In the genomic region with DNA sequence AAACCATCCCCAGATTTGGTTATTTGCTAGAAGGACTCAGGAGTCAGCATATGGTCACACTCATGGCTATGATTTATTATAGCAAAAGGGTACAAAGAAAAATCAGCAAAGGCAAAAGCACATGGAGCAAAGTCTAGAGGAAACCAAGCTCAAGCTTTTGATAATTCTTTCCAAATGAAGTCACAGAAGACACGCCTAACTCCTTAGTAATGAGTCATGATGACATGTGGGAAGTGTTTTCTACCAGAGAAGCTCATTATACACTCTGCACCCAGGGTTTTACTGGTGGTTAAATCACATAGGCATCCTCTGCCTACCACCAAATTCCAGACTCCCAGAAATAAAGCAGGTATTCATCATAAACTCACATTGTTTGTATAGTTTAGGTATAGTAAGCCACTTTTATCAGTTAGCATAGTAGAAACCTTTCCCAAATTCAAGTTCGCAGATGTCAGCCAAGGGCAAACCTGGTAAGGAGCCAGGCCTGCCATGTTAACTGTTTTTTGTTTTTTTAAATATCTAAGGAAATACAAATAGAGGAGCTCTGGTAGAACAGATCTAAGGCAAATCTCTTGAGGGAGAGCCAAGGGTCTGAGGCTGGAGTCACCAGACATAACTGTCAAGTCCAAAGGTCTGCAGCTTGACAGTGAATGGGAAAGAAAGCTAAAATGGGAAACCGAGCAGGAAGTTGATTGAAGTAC, we compare ENCODE assay signal across 8 cellular contexts. TPM values are rescaled to one million over a fixed set of nuclear protein-coding genes. Genes with fewer than 3 reads are reported as not detected.
DNase-seq lines count a peak whose midpoint lies in the region; ATAC-seq, FAIRE-seq and TF ChIP-seq lines count a peak whose summit lies in the region.

No MANE protein-coding gene starts in this region.

- intact Hi-C loops in HepG2 (cut with micrococcal nuclease; ENCODE audit: unreplicated experiment) = no loop called here

- no peak overlapping the region for H3K4me3 Mint-ChIP-seq in stimulated activated naive CD8-positive, alpha-beta T cell treated with anti-CD3 and anti-CD28 coated beads, Interleukin-15, amount 100 ng/mL, for 72 hours

- H3K9me3 Mint-ChIP-seq in stimulated activated naive CD8-positive, alpha-beta T cell treated with anti-CD3 and anti-CD28 coated beads, Interleukin-15, amount 100 ng/mL, for 72 hours = no peaks in the 10 kb centered on the region

- H3K4me2 ChIP-seq in HepG2 (ENCODE audit: low read depth, low read length) = peak overlapping the region; percentile 74
- no peak overlapping the region for H3K4me2 ChIP-seq in Karpas-422 (ENCODE audit: low read depth, low read length, poor library complexity, severe bottlenecking)

- TF ChIP-seq EP300 in HepG2 (IDR thresholded peaks at IDR 0.05; ENCODE audit: low read depth in 2 of 2, low read length in 2 of 2) (peak in 1 of 2 experiments; percentile 55; a peak in 1 of 4 replicates), HepG2 (CRISPR knock-in tag; IDR thresholded peaks at IDR 0.05; ENCODE audit: borderline replicate concordance) (no peak)

- no peaks in the 10 kb centered on the region for H3K27me3 Mint-ChIP-seq in stimulated activated naive CD8-positive, alpha-beta T cell treated with anti-CD3 and anti-CD28 coated beads, Interleukin-15, amount 100 ng/mL, for 72 hours

- POLR2A ChIA-PET in HepG2 (lab: Yijun Ruan, JAX) = interaction anchor here (0.5 to 2.8 kb wide), 8 partner anchors 9 to 67 kb away, joined by 3 to 29 read pairs (median 6); a partner anchor contains a TSS

- WGBS in HepG2 (ENCODE audit: low lambda C conversion rate) = 43% methylated on average over 3 of the region's 3 CpGs

- H3K27me3 ChIP-seq in bronchial epithelial cell (ENCODE audit: control insufficient read depth, insufficient read depth, low read length) (no peaks in the 10 kb centered on the region), HepG2 (ENCODE audit: control insufficient read depth in 1 of 2, insufficient read depth in 2 of 2, low read length in 2 of 2) (no peaks in the 10 kb centered on the region), Karpas-422 (ENCODE audit: low read length) (no peaks in the 10 kb centered on the region)

- in situ Hi-C loops in HepG2 (cut with HindIII; ENCODE audit: extremely low pct_ligation_motif_present, low pct_unique_long_range_greater_than_20kb) = no loop called here

- H3K4me1 ChIP-seq in HepG2 (ENCODE audit: insufficient read depth, low read length) = peaks cover 41% of the 10 kb centered on the region
- peaks cover 16% of the 10 kb centered on the region for H3K4me1 ChIP-seq in Karpas-422 (ENCODE audit: low read length)

- H3K27ac ChIP-seq in HepG2 (ENCODE audit: extremely low read length, insufficient read depth, low read length) (peak overlapping the region; percentile 74), Karpas-422 (ENCODE audit: low read length) (no peak overlapping the region)

- no peak for TF ChIP-seq RAD21 in HepG2 (CRISPR knock-in tag; IDR thresholded peaks at IDR 0.05)

- H2AFZ ChIP-seq in HepG2 (ENCODE audit: low read length) = peak overlapping the region; percentile 54
- H2AFZ ChIP-seq in Karpas-422 (ENCODE audit: low read length) = no peak overlapping the region

- CTCF ChIA-PET in HepG2 (lab: Yijun Ruan, JAX; ENCODE audit: low intra/inter-chr PET ratio, low total read pairs) = no interaction called here

- 0 out of 2 replicates have a peak overlapping the region, but pooled peaks have one; percentile 6 for H3K9ac ChIP-seq in HepG2 (ENCODE audit: insufficient read depth, low read depth, low read length)
- H3K9ac ChIP-seq in Karpas-422 (ENCODE audit: low read length) = no peak overlapping the region

- no peaks in the 10 kb centered on the region for H3K9me2 ChIP-seq in Karpas-422 (replicated peaks; ENCODE audit: insufficient read depth, low read length)

- H3K79me2 ChIP-seq in HepG2 (ENCODE audit: insufficient read depth, low read length) (no peaks in the 10 kb centered on the region), Karpas-422 (ENCODE audit: low read length) (no peaks in the 10 kb centered on the region)

- DNase-seq in stimulated activated naive CD8-positive, alpha-beta T cell treated with anti-CD3 and anti-CD28 coated beads, Interleukin-15, Interleukin-2, amounts not matched to agents 100 U/mL and 50 U/mL, for 24 hours = no peak
- DNase-seq in stimulated activated naive CD8-positive, alpha-beta T cell treated with anti-CD3 and anti-CD28 coated beads, Interleukin-15, amount 100 ng/mL, for 72 hours = no peak
- DNase-seq in bronchial epithelial cell (ENCODE audit: low read depth) (peak; percentile 96), HepG2 (ENCODE audit: low spot score) (peak; percentile 83), Karpas-422 (no peak)
- DNase-seq in stimulated activated CD4-positive, alpha-beta T cell treated with anti-CD3 and anti-CD28 coated beads, Interleukin-4, amount 100 ng/mL, for 1 hour = no peak
- DNase-seq in central memory CD4-positive, alpha-beta T cell = no peak

- H4K20me1 ChIP-seq in HepG2 (ENCODE audit: insufficient read depth, low read length) (no peaks in the 10 kb centered on the region), Karpas-422 (ENCODE audit: insufficient read depth, low read depth, low read length) (no peaks in the 10 kb centered on the region)

- no peaks in the 10 kb centered on the region for H3K36me3 ChIP-seq in bronchial epithelial cell (ENCODE audit: control insufficient read depth, insufficient read depth, low read length)
- H3K36me3 ChIP-seq in HepG2 (replicated peaks in 1 of 2; ENCODE audit: control insufficient read depth in 1 of 2, insufficient read depth in 2 of 2, low read length in 2 of 2) = no peaks in the 10 kb centered on the region
- no peaks in the 10 kb centered on the region for H3K36me3 ChIP-seq in Karpas-422 (ENCODE audit: insufficient read depth, low read length)

- H3K4me3 ChIP-seq in bronchial epithelial cell (ENCODE audit: low read depth, low read length) = no peak overlapping the region
- H3K4me3 ChIP-seq in HepG2 (replicated peaks in 1 of 3; ENCODE audit: insufficient read depth in 1 of 3, low read depth in 2 of 3, low read length in 3 of 3) = no peak overlapping the region; a peak in 1 of 6 replicates
- no peak overlapping the region for H3K4me3 ChIP-seq in Karpas-422 (ENCODE audit: low read length)

- no peak for TF ChIP-seq CTCF in bronchial epithelial cell (IDR thresholded peaks at IDR 0.05; ENCODE audit: insufficient read depth, low read length, severe bottlenecking)
- no peak for TF ChIP-seq CTCF in HepG2 (CRISPR knock-in tag; IDR thresholded peaks at IDR 0.05)

- peak; percentile 73 for ATAC-seq in stimulated activated naive CD8-positive, alpha-beta T cell treated with anti-CD3 and anti-CD28 coated beads, Interleukin-15, Interleukin-2, amounts not matched to agents 100 U/mL and 50 U/mL, for 24 hours
- ATAC-seq in stimulated activated naive CD8-positive, alpha-beta T cell treated with anti-CD3 and anti-CD28 coated beads, Interleukin-15, amount 100 ng/mL, for 72 hours = no peak
- ATAC-seq in HepG2 = peak; percentile 62
- ATAC-seq in HG02938 (IDR thresholded peaks at IDR 0.05; ENCODE audit: unreplicated experiment) = no peak

- BruUV-seq in HepG2 (replicated peaks; lab: Mats Ljungman, UMichigan) = TSS peak; percentile 68

- FAIRE-seq in bronchial epithelial cell (lab: Jason Lieb, UNC) (peak; percentile 43), HepG2 (lab: Jason Lieb, UNC) (no peak)

- TF ChIP-seq POLR2A in HepG2 (IDR thresholded peaks at IDR 0.05; ENCODE audit: insufficient read depth in 1 of 2, low read depth in 2 of 2, low read length in 2 of 2) = no peak

- H3K9me3 ChIP-seq in HepG2 (ENCODE audit: low read length) = no peaks in the 10 kb centered on the region
- H3K9me3 ChIP-seq in Karpas-422 (ENCODE audit: low read length) = no peaks in the 10 kb centered on the region

- peaks cover 6% of the 10 kb centered on the region for H3K4me1 Mint-ChIP-seq in stimulated activated naive CD8-positive, alpha-beta T cell treated with anti-CD3 and anti-CD28 coated beads, Interleukin-15, amount 100 ng/mL, for 72 hours

- no peak overlapping the region for H3K27ac Mint-ChIP-seq in stimulated activated naive CD8-positive, alpha-beta T cell treated with anti-CD3 and anti-CD28 coated beads, Interleukin-15, amount 100 ng/mL, for 72 hours

TF ChIP-seq in HepG2, 621 proteins besides CTCF, POLR2A, EP300 and RAD21 (continues in another document):
- TF ChIP-seq SAP130 (CRISPR knock-in tag; IDR thresholded peaks at IDR 0.05; ENCODE audit: low read depth) (peak; percentile 44; the same call in 1 of the 2 replicates), ZFP37 (CRISPR knock-in tag; IDR thresholded peaks at IDR 0.05; ENCODE audit: borderline replicate concordance) (no peak), PHF8 (CRISPR knock-in tag; IDR thresholded peaks at IDR 0.05) (no peak)

RNA-seq across cellular contexts. Expression of a gene that starts 15.4 kb away (rescaled TPM):
- 33.4 and 39.0 TPM in 2 replicates for total RNA-seq in bronchial epithelial cell
- total RNA-seq in HepG2 (2016; rRNA removed; fragmentation: Illumina TruSeq; extraction: Trizol) = 59.5 and 75.2 TPM in 2 replicates
- 18.4 and 19.7 TPM in 2 replicates for total RNA-seq in HepG2 (2016; cell fraction: cytosol; rRNA removed; fragmentation: Illumina TruSeq; extraction: Trizol; ENCODE audit: low read depth)
- total RNA-seq in HepG2 (2016; cell fraction: insoluble cytoplasmic fraction; rRNA removed; fragmentation: Illumina TruSeq; extraction: Trizol) = 58.9 and 80.7 TPM in 2 replicates
- 28.1 and 29.5 TPM in 2 replicates for total RNA-seq in HepG2 (2016; cell fraction: membrane; rRNA removed; fragmentation: Illumina TruSeq; extraction: Trizol)
- 35.3 and 35.9 TPM in 2 replicates for total RNA-seq in HepG2 (2016; cell fraction: nucleus; rRNA removed; fragmentation: Illumina TruSeq; extraction: Trizol)
- 38.3 and 49.9 TPM in 2 replicates for polyA plus RNA-seq in HepG2 (2011; rRNA removed)
- polyA plus RNA-seq in HepG2 (2011; cell fraction: cytosol; rRNA removed) = 33.7 and 40.2 TPM in 2 replicates
- polyA plus RNA-seq in HepG2 (2011; cell fraction: nucleus; rRNA removed) = 11.1 and 14.5 TPM in 2 replicates
- polyA plus RNA-seq in HepG2 (2012) = 25.4 and 35.3 TPM in 2 replicates
- 9.2 and 10.5 TPM in 2 replicates for polyA plus RNA-seq in HepG2 (2016; cell fraction: cytosol; fragmentation: Illumina TruSeq; extraction: Trizol; ENCODE audit: low read depth)
- polyA plus RNA-seq in HepG2 (2016; cell fraction: insoluble cytoplasmic fraction; fragmentation: Illumina TruSeq; extraction: Trizol; ENCODE audit: low read depth) = 92.1 and 102 TPM in 2 replicates
- 20.4 and 23.5 TPM in 2 replicates for polyA plus RNA-seq in HepG2 (2016; cell fraction: membrane; fragmentation: Illumina TruSeq; extraction: Trizol; ENCODE audit: low read depth)
- polyA plus RNA-seq in HepG2 (2016; cell fraction: nucleus; fragmentation: Illumina TruSeq; extraction: Trizol; ENCODE audit: insufficient read depth, low read depth) = 41.6 and 44.3 TPM in 2 replicates
- polyA minus RNA-seq in HepG2 (2011; rRNA and poly(A)+ RNA removed; ENCODE audit: low replicate concordance) = 16.6 and 21.9 TPM in 2 replicates
- polyA minus RNA-seq in HepG2 (2011; cell fraction: cytosol; rRNA and poly(A)+ RNA removed) = 15.9 and 16.9 TPM in 2 replicates
- polyA minus RNA-seq in HepG2 (2011; cell fraction: nucleus; rRNA and poly(A)+ RNA removed) = 23.2 and 25.1 TPM in 2 replicates
- 30.1 and 36.4 TPM in 2 replicates for total RNA-seq in Karpas-422 (2014; rRNA removed; shearing (Covaris generic); ENCODE audit: low replicate concordance)

Comparison
In these comparisons a context has a peak if more than half of its experiments do, and no peak if none do; other contexts are left out.
1. ATAC-seq: peak in stimulated activated naive CD8-positive, alpha-beta T cell treated with anti-CD3 and anti-CD28 coated beads, Interleukin-15, Interleukin-2, amounts not matched to agents 100 U/mL and 50 U/mL, for 24 hours (single experiment) and HepG2 (single experiment); none in stimulated activated naive CD8-positive, alpha-beta T cell treated with anti-CD3 and anti-CD28 coated beads, Interleukin-15, amount 100 ng/mL, for 72 hours (single experiment) and HG02938 (single experiment).
2. DNase-seq: peak in bronchial epithelial cell (single experiment) and HepG2 (single experiment); none in stimulated activated naive CD8-positive, alpha-beta T cell treated with anti-CD3 and anti-CD28 coated beads, Interleukin-15, Interleukin-2, amounts not matched to agents 100 U/mL and 50 U/mL, for 24 hours (single experiment), stimulated activated naive CD8-positive, alpha-beta T cell treated with anti-CD3 and anti-CD28 coated beads, Interleukin-15, amount 100 ng/mL, for 72 hours (0 of 2), stimulated activated CD4-positive, alpha-beta T cell treated with anti-CD3 and anti-CD28 coated beads, Interleukin-4, amount 100 ng/mL, for 1 hour (single experiment), Karpas-422 (single experiment) and central memory CD4-positive, alpha-beta T cell (single experiment).